Comparison of ENCODE assay signal across 23 cellular contexts in genomic region chr2:150051004-150051403, GRCh38.
DNase-seq lines count a peak whose midpoint lies in the region; ATAC-seq lines count a peak whose summit lies in the region.
"Had no signal": no experiment of that assay in that cellular context is flagged by ENCODE, and none has a peak within 500 bp of the region (broad histone marks: within the 10 kb centered on the region; RNA-seq: fewer than 3 reads in every experiment).

No MANE protein-coding gene starts in this region.

- no peak overlapping the region for H3K4me3 Mint-ChIP-seq in activated T-helper 17 cell treated with anti-CD3 and anti-CD28 coated beads, Interleukin-2, amount 50 U/mL, for 72 hours
- H3K4me3 Mint-ChIP-seq: CD14-positive monocyte; naive thymus-derived CD4-positive, alpha-beta T cell; stimulated activated naive CD8-positive, alpha-beta T cell treated with anti-CD3 and anti-CD28 coated beads, Interleukin-15, amount 100 ng/mL, for 72 hours; T-helper 2 cell treated with Interferon-gamma antibody and Interleukin-4, amounts not matched to agents 5 μg/mL and 100 μg/mL, for 36 hours had no signal

- ATAC-seq in GM18517 (IDR thresholded peaks at IDR 0.05; ENCODE audit: unreplicated experiment): peak; percentile 73
- peak; percentile 61 for ATAC-seq in GM19467 (IDR thresholded peaks at IDR 0.05; ENCODE audit: unreplicated experiment)
- ATAC-seq in HG03280 (IDR thresholded peaks at IDR 0.05; ENCODE audit: unreplicated experiment): peak; percentile 51
- no peak for ATAC-seq in activated T-helper 17 cell treated with anti-CD3 and anti-CD28 coated beads, Interleukin-2, amount 50 U/mL, for 72 hours (replicated peaks)
- no peak for ATAC-seq in Right ventricle myocardium superior (ENCODE audit: poor library complexity)
- ATAC-seq: activated naive CD4-positive, alpha-beta T cell treated with anti-CD3 and anti-CD28 coated beads, Interleukin-2, amount 50 U/mL, for 72 hours; body of pancreas; heart right ventricle; naive thymus-derived CD4-positive, alpha-beta T cell; SK-N-SH treated with all-trans-retinoic acid at 6 μM for 48 hours; stimulated activated naive CD8-positive, alpha-beta T cell treated with anti-CD3 and anti-CD28 coated beads, Interleukin-15, amount 100 ng/mL, for 72 hours had no signal

- no peaks in the 10 kb centered on the region for H3K36me3 ChIP-seq in adipocyte (ENCODE audit: control insufficient read depth, insufficient read depth, low read length, severe bottlenecking)
- H3K36me3 ChIP-seq: heart right ventricle, tibial artery had no signal

- no peak overlapping the region for H3K27ac Mint-ChIP-seq in activated T-helper 17 cell treated with anti-CD3 and anti-CD28 coated beads, Interleukin-2, amount 50 U/mL, for 72 hours
- H3K27ac Mint-ChIP-seq: activated naive CD4-positive, alpha-beta T cell treated with anti-CD3 and anti-CD28 coated beads, Interleukin-2, amount 50 U/mL, for 72 hours; CD14-positive monocyte; T-helper 2 cell treated with Interferon-gamma antibody and Interleukin-4, amounts not matched to agents 5 μg/mL and 100 μg/mL, for 36 hours had no signal

- H3K4me3 ChIP-seq in adipocyte (ENCODE audit: low read length): no peak overlapping the region
- H3K4me3 ChIP-seq: body of pancreas, heart right ventricle, tibial artery had no signal

- no peaks in the 10 kb centered on the region for H3K36me3 Mint-ChIP-seq in activated T-helper 17 cell treated with anti-CD3 and anti-CD28 coated beads, Interleukin-2, amount 50 U/mL, for 72 hours (ENCODE audit: low read depth)
- H3K36me3 Mint-ChIP-seq: activated naive CD4-positive, alpha-beta T cell treated with anti-CD3 and anti-CD28 coated beads, Interleukin-2, amount 50 U/mL, for 72 hours; CD14-positive monocyte; naive thymus-derived CD4-positive, alpha-beta T cell had no signal

- H3K27me3 ChIP-seq in adipocyte (replicated peaks; ENCODE audit: control insufficient read depth, insufficient read depth, low read length): no peaks in the 10 kb centered on the region
- H3K27me3 ChIP-seq: body of pancreas, heart right ventricle, tibial artery had no signal

- H3K9me3 ChIP-seq in adipocyte (ENCODE audit: control insufficient read depth, low read length): no peaks in the 10 kb centered on the region
- H3K9me3 ChIP-seq: body of pancreas, heart right ventricle, tibial artery had no signal

- intact Hi-C loops in Right ventricle myocardium superior (cut with DNase I): no loop called here

- no peaks in the 10 kb centered on the region for H3K27me3 Mint-ChIP-seq in activated T-helper 17 cell treated with anti-CD3 and anti-CD28 coated beads, Interleukin-2, amount 50 U/mL, for 72 hours
- H3K27me3 Mint-ChIP-seq: naive thymus-derived CD4-positive, alpha-beta T cell; stimulated activated naive CD8-positive, alpha-beta T cell treated with anti-CD3 and anti-CD28 coated beads, Interleukin-15, amount 100 ng/mL, for 72 hours had no signal

- no peaks in the 10 kb centered on the region for H3K4me1 Mint-ChIP-seq in activated T-helper 17 cell treated with anti-CD3 and anti-CD28 coated beads, Interleukin-2, amount 50 U/mL, for 72 hours
- H3K4me1 Mint-ChIP-seq: CD14-positive monocyte; naive thymus-derived CD4-positive, alpha-beta T cell; stimulated activated naive CD8-positive, alpha-beta T cell treated with anti-CD3 and anti-CD28 coated beads, Interleukin-15, amount 100 ng/mL, for 72 hours had no signal

- H3K9ac ChIP-seq in adipocyte (ENCODE audit: low read length): no peak overlapping the region

- H3K4me1 ChIP-seq in adipocyte (ENCODE audit: control insufficient read depth, insufficient read depth, low read length): peaks cover 4% of the 10 kb centered on the region
- H3K4me1 ChIP-seq: body of pancreas, tibial artery had no signal

- H3K9me3 Mint-ChIP-seq in activated T-helper 17 cell treated with anti-CD3 and anti-CD28 coated beads, Interleukin-2, amount 50 U/mL, for 72 hours: peaks cover 7% of the 10 kb centered on the region

- peak; percentile 39 for DNase-seq in adipocyte (ENCODE audit: low read depth)
- no peak for DNase-seq in anterior cingulate cortex (lab: John Stamatoyannopoulos, UW)
- DNase-seq in NCI-H2029 treated with DMSO at 0.1 percent for 48 hours (lab: John Stamatoyannopoulos, UW): no peak
- DNase-seq in Right ventricle myocardium superior: no peak
- DNase-seq: activated CD4-positive, alpha-beta T cell treated with anti-CD3 and anti-CD28 coated beads, Interleukin-2, amount 50 U/mL, for 1 hour; body of pancreas; heart right ventricle; Karpas-422; naive thymus-derived CD4-positive, alpha-beta T cell; NCI-H1092 treated with DMSO at 0.1 percent for 48 hours; NCI-H2107; NCI-H510A; stimulated activated CD4-positive, alpha-beta T cell treated with anti-CD3 and anti-CD28 coated beads, Interleukin-12 subunit alpha, Interleukin-12 subunit beta, amount 100 ng/mL, for 4 hours; stimulated activated naive CD8-positive, alpha-beta T cell treated with anti-CD3 and anti-CD28 coated beads, Interleukin-15, amount 100 ng/mL, for 72 hours; tibial artery had no signal

Comparison
In these comparisons a context has a peak if more than half of its experiments do, and no peak if none do; other contexts are left out.
1. ATAC-seq: peak in GM18517 (single experiment), GM19467 (single experiment) and HG03280 (single experiment); none in activated T-helper 17 cell treated with anti-CD3 and anti-CD28 coated beads, Interleukin-2, amount 50 U/mL, for 72 hours (single experiment) and Right ventricle myocardium superior (single experiment).